Comparison of ENCODE assay signal across 22 cellular contexts in genomic region chr10:76509501-76509900, GRCh38.
DNase-seq lines count a peak whose midpoint lies in the region; ATAC-seq lines count a peak whose summit lies in the region.
"Had no signal": no experiment of that assay in that cellular context is flagged by ENCODE, and none has a peak within 500 bp of the region (broad histone marks: within the 10 kb centered on the region; RNA-seq: fewer than 3 reads in every experiment).

No MANE protein-coding gene starts in this region.

- no peaks in the 10 kb centered on the region for H3K27me3 ChIP-seq in mesendoderm (ENCODE audit: insufficient read depth, low read length, poor library complexity)
- H3K27me3 ChIP-seq: BE2C, heart left ventricle had no signal

- H3K36me3 ChIP-seq in mesendoderm (ENCODE audit: control insufficient read depth, insufficient read depth, low read length): no peaks in the 10 kb centered on the region
- H3K36me3 ChIP-seq: BE2C, heart left ventricle had no signal

- H3K79me1 ChIP-seq in mesendoderm (ENCODE audit: low read length): no peaks in the 10 kb centered on the region

- intact Hi-C loops in posterior cingulate gyrus (cut with DNase I): no loop called here

- no peak overlapping the region for H2BK15ac ChIP-seq in mesendoderm (replicated peaks; ENCODE audit: low read depth)

- no CpG with 5 or more reads among the region's 3 CpGs for WGBS in mesendoderm (ENCODE audit: extremely low coverage, insufficient coverage, low lambda C conversion rate)

- no peak overlapping the region for H2BK120ac ChIP-seq in mesendoderm (ENCODE audit: low read depth, low read length)

- no peak overlapping the region for H3K9ac ChIP-seq in mesendoderm (ENCODE audit: low read length)

- H3K27ac ChIP-seq in mesendoderm (ENCODE audit: low read depth, low read length): no peak overlapping the region
- H3K27ac ChIP-seq: heart left ventricle had no signal

- H3K4me2 ChIP-seq in mesendoderm (ENCODE audit: low read length): no peak overlapping the region

- no peak overlapping the region for H3K18ac ChIP-seq in mesendoderm (ENCODE audit: low read length)

- peak overlapping the region; percentile 38 for H3K56ac ChIP-seq in mesendoderm (ENCODE audit: low read length)

- H2AK5ac ChIP-seq in mesendoderm (ENCODE audit: low read length): no peak overlapping the region

- no peak overlapping the region for H3K4me3 ChIP-seq in mesendoderm (ENCODE audit: low read length)
- H3K4me3 ChIP-seq: heart left ventricle, K562 had no signal

- peaks cover 2% of the 10 kb centered on the region for H3K4me1 ChIP-seq in mesendoderm (ENCODE audit: control insufficient read depth, low read depth, low read length)
- H3K4me1 ChIP-seq: BE2C, heart left ventricle had no signal

- no peak overlapping the region for H3K4ac ChIP-seq in mesendoderm (ENCODE audit: low read depth, low read length)

- no peak for ATAC-seq in GM21737 (IDR thresholded peaks at IDR 0.05; ENCODE audit: unreplicated experiment)
- ATAC-seq: activated T-helper 17 cell treated with anti-CD3 and anti-CD28 coated beads, Interleukin-2, amount 50 U/mL, for 72 hours; heart left ventricle; K562; stimulated activated naive CD8-positive, alpha-beta T cell treated with anti-CD3 and anti-CD28 coated beads, Interleukin-15, amount 100 ng/mL, for 72 hours had no signal

- H2BK5ac ChIP-seq in mesendoderm (ENCODE audit: low read length): no peak overlapping the region

- H4K5ac ChIP-seq in mesendoderm (ENCODE audit: low read length): no peak overlapping the region

- H4K8ac ChIP-seq in mesendoderm (ENCODE audit: low read depth, low read length): no peak overlapping the region

- H3K23ac ChIP-seq in mesendoderm (ENCODE audit: low read length): no peak overlapping the region

- no peaks in the 10 kb centered on the region for H3K79me2 ChIP-seq in mesendoderm (ENCODE audit: control insufficient read depth, insufficient read depth, low read length)

- DNase-seq in AG20443 (ENCODE audit: low spot score): peak; percentile 34
- DNase-seq in RPMI7951 (ENCODE audit: low read depth): peak; percentile 43
- peak; percentile 21 for DNase-seq in epidermal melanocyte (ENCODE audit: insufficient read length, low spot score)
- peak; percentile 23 for DNase-seq in mesendoderm
- no peak for DNase-seq in posterior cingulate gyrus
- DNase-seq in iPS-NIHi7 (ENCODE audit: extremely low spot score): no peak
- no peak for DNase-seq in NK-92 (lab: John Stamatoyannopoulos, UW; ENCODE audit: unreplicated experiment)
- DNase-seq: activated CD4-positive, alpha-beta T cell treated with anti-CD3 and anti-CD28 coated beads, Interleukin-2, amount 50 U/mL, for 4 hours; BE2C; cerebellar nuclear complex; COR-L47; DMS79; heart left ventricle; NCI-H1105 treated with DMSO at 0.1 percent for 48 hours; NCI-H2029; NCI-H69; RPMI8226; stimulated activated naive CD8-positive, alpha-beta T cell treated with anti-CD3 and anti-CD28 coated beads, Interleukin-15, amount 100 ng/mL, for 72 hours; T-helper 1 cell had no signal

Comparison
In these comparisons a context has a peak if more than half of its experiments do, and no peak if none do; other contexts are left out.
1. DNase-seq: peak in AG20443 (single experiment), RPMI7951 (single experiment), epidermal melanocyte (single experiment) and mesendoderm (single experiment); none in posterior cingulate gyrus (0 of 10), iPS-NIHi7 (single experiment) and NK-92 (single experiment).